Comparison of ENCODE assay signal across 24 cellular contexts in the genomic region with DNA sequence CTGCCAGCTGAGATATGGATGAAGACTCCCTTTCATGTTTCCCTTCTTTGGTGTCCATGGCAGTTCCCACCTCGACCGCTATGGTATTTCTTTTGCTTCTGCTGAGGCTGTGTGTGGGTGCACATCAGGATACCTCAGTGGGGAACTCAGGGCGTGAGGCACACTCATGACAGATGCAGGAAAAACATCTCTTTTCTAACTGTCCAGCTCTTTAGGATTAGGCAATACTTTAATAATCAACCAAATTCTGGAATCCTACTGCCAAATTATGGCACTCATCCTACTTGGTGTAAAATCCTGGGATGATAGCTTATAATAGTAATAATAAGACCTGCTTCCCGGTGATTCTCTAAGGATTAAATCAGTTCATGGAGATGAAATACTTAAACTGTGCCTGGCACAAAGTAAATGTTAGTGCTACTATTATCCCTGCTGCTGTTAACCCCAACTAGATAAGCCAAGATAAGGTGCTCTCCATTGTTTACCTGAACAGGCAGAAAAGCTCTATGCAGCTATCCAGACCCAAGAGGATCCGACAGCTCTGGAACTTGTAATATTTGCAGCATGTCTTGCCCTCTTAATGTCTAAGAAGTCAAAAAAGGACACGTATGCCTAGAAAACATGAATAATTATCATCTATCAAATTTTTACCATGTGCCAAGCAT.
"Had no signal": no experiment of that assay in that cellular context is flagged by ENCODE, and none has a peak within 500 bp of the region (broad histone marks: within the 10 kb centered on the region; RNA-seq: fewer than 3 reads in every experiment).

No MANE protein-coding gene starts in this region.

- H3K27me3 ChIP-seq: heart right ventricle, left lung, ovary, sigmoid colon, spleen, suprapubic skin, tibial artery, upper lobe of left lung, vagina had no signal

- ATAC-seq: heart right ventricle; left cardiac atrium; left lung; lower lobe of right lung; right cardiac atrium; stimulated activated effector memory CD8-positive, alpha-beta T cell treated with anti-CD3 and anti-CD28 coated beads, Interleukin-12 subunit alpha, Interleukin-12 subunit beta, amount 100 ng/mL, for 72 hours had no signal

- H2AFZ ChIP-seq: hepatocyte had no signal

- FAIRE-seq: keratinocyte, small intestine had no signal

- H3K36me3 ChIP-seq: heart right ventricle, left lung, lower lobe of right lung, ovary, sigmoid colon, spleen, suprapubic skin, thoracic aorta, tibial artery, upper lobe of left lung, vagina had no signal

- H3K79me2 ChIP-seq: hepatocyte had no signal

- H3K4me2 ChIP-seq: hepatocyte had no signal

- DNase-seq: heart right ventricle; kidney glomerular epithelial cell; left cardiac atrium; left lung; lower lobe of right lung; mammary epithelial cell; mesenchymal stem cell; naive B cell; ovary; retina; right cardiac atrium; sigmoid colon; small intestine; spleen; stimulated activated CD4-positive, alpha-beta T cell treated with anti-CD3 and anti-CD28 coated beads, Interleukin-4, amount 100 ng/mL, for 24 hours; stimulated activated naive CD4-positive, alpha-beta T cell; tibial artery; upper lobe of left lung had no signal

- H3K4me1 ChIP-seq: left lung, lower lobe of right lung, suprapubic skin, tibial artery, vagina had no signal

- H3K4me3 ChIP-seq: heart right ventricle, hepatocyte, left lung, lower lobe of right lung, ovary, sigmoid colon, spleen, suprapubic skin, thoracic aorta, tibial artery, upper lobe of left lung, vagina had no signal

- H3K9me3 ChIP-seq: heart right ventricle, left lung, lower lobe of right lung, ovary, sigmoid colon, spleen, suprapubic skin, thoracic aorta, tibial artery, upper lobe of left lung, vagina had no signal

- H3K27ac ChIP-seq: heart right ventricle, hepatocyte, left lung, lower lobe of right lung, ovary, sigmoid colon, spleen, suprapubic skin, thoracic aorta, tibial artery, upper lobe of left lung, vagina had no signal
